Comparison of ENCODE assay signal across 14 cellular contexts in genomic region chr15:82543155-82543554, GRCh38. TPM values are rescaled to one million over a fixed set of nuclear protein-coding genes. Genes with fewer than 3 reads are reported as not detected.
DNase-seq lines count a peak whose midpoint lies in the region; ATAC-seq and TF ChIP-seq lines count a peak whose summit lies in the region.
"Had no signal": no experiment of that assay in that cellular context is flagged by ENCODE, and none has a peak within 500 bp of the region (broad histone marks: within the 10 kb centered on the region; RNA-seq: fewer than 3 reads in every experiment).

No MANE protein-coding gene starts in this region.

- no peak overlapping the region for H3K27ac Mint-ChIP-seq in activated CD8-positive, alpha-beta memory T cell treated with anti-CD3 and anti-CD28 coated beads, Interleukin-2, amount 10 ng/mL, durations not matched to agents 7 days and 5 days
- H3K27ac Mint-ChIP-seq: activated CD4-positive, alpha-beta memory T cell treated with anti-CD3 and anti-CD28 coated beads, Interleukin-2, amount 10 ng/mL, durations not matched to agents 7 days and 5 days had no signal

- TF ChIP-seq CTCF in coronary artery (IDR thresholded peaks at IDR 0.05): no peak

- peaks cover 19% of the 10 kb centered on the region for H4K20me1 ChIP-seq in Karpas-422 (ENCODE audit: insufficient read depth, low read depth, low read length)

- no peak for ATAC-seq in HG03196 (IDR thresholded peaks at IDR 0.05; ENCODE audit: unreplicated experiment)
- no peak for ATAC-seq in activated CD8-positive, alpha-beta memory T cell treated with anti-CD3 and anti-CD28 coated beads, Interleukin-2, amount 10 ng/mL, durations not matched to agents 7 days and 5 days
- ATAC-seq: pancreas had no signal

- H3K36me3 ChIP-seq in Karpas-422 (ENCODE audit: insufficient read depth, low read length): peaks cover 18% of the 10 kb centered on the region

- no peak overlapping the region for H2AFZ ChIP-seq in Karpas-422 (ENCODE audit: low read length)

- no peaks in the 10 kb centered on the region for H3K9me3 Mint-ChIP-seq in activated CD8-positive, alpha-beta memory T cell treated with anti-CD3 and anti-CD28 coated beads, Interleukin-2, amount 10 ng/mL, durations not matched to agents 7 days and 5 days (ENCODE audit: low read depth)
- H3K9me3 Mint-ChIP-seq: activated CD4-positive, alpha-beta memory T cell treated with anti-CD3 and anti-CD28 coated beads, Interleukin-2, amount 10 ng/mL, durations not matched to agents 7 days and 5 days had no signal

- H3K27ac ChIP-seq in coronary artery (no peak overlapping the region), Karpas-422 (ENCODE audit: low read length) (no peak overlapping the region)
- H3K27ac ChIP-seq: pancreas had no signal

- H3K4me2 ChIP-seq in Karpas-422 (ENCODE audit: low read depth, low read length, poor library complexity, severe bottlenecking): no peak overlapping the region

- H3K9ac ChIP-seq in Karpas-422 (ENCODE audit: low read length): no peak overlapping the region

- H3K4me3 ChIP-seq in coronary artery (no peak overlapping the region), Karpas-422 (ENCODE audit: low read length) (no peak overlapping the region)
- H3K4me3 ChIP-seq: pancreas had no signal

- peaks cover 27% of the 10 kb centered on the region for H3K79me2 ChIP-seq in Karpas-422 (ENCODE audit: low read length)

- peaks cover 20% of the 10 kb centered on the region for H3K4me1 Mint-ChIP-seq in activated CD8-positive, alpha-beta memory T cell treated with anti-CD3 and anti-CD28 coated beads, Interleukin-2, amount 10 ng/mL, durations not matched to agents 7 days and 5 days

- H3K27me3 ChIP-seq in Karpas-422 (ENCODE audit: low read length): no peaks in the 10 kb centered on the region
- H3K27me3 ChIP-seq: pancreas had no signal

- H3K27me3 Mint-ChIP-seq in activated CD8-positive, alpha-beta memory T cell treated with anti-CD3 and anti-CD28 coated beads, Interleukin-2, amount 10 ng/mL, durations not matched to agents 7 days and 5 days: peaks cover 16% of the 10 kb centered on the region

- DNase-seq in GM03348 (ENCODE audit: low spot score): peak; percentile 72
- peak; percentile 79 for DNase-seq in MV-4-11 (lab: John Stamatoyannopoulos, UW)
- peak; percentile 29 for DNase-seq in coronary artery (ENCODE audit: low spot score)
- peak; percentile 57 for DNase-seq in non-pigmented ciliary epithelial cell (ENCODE audit: low read depth)
- DNase-seq in activated CD8-positive, alpha-beta memory T cell treated with anti-CD3 and anti-CD28 coated beads, Interleukin-2, amount 10 ng/mL, durations not matched to agents 7 days and 5 days: no peak
- no peak for DNase-seq in Karpas-422
- DNase-seq: activated CD4-positive, alpha-beta memory T cell treated with anti-CD3 and anti-CD28 coated beads, Interleukin-2, amount 10 ng/mL, durations not matched to agents 7 days and 5 days; aorta; DMS79 treated with DMSO at 0.1 percent for 48 hours; GOT3; NCI-H1048; stimulated activated CD4-positive, alpha-beta T cell treated with anti-CD3 and anti-CD28 coated beads, Interleukin-4, amount 100 ng/mL, for 24 hours had no signal

- no peaks in the 10 kb centered on the region for H3K9me2 ChIP-seq in Karpas-422 (replicated peaks; ENCODE audit: insufficient read depth, low read length)

- H3K4me3 Mint-ChIP-seq in activated CD8-positive, alpha-beta memory T cell treated with anti-CD3 and anti-CD28 coated beads, Interleukin-2, amount 10 ng/mL, durations not matched to agents 7 days and 5 days: no peak overlapping the region

- H3K9me3 ChIP-seq in Karpas-422 (ENCODE audit: low read length): no peaks in the 10 kb centered on the region
- H3K9me3 ChIP-seq: pancreas had no signal

- H3K4me1 ChIP-seq in Karpas-422 (ENCODE audit: low read length): peaks cover 17% of the 10 kb centered on the region

- CTCF ChIA-PET in activated CD8-positive, alpha-beta memory T cell treated with anti-CD3 and anti-CD28 coated beads, Interleukin-2, amount 10 ng/mL, durations not matched to agents 7 days and 5 days (lab: Charles Lee): interaction anchor here (0.7 to 6.9 kb wide), 2 partner anchors 14 to 488 kb away, joined by 3 to 75 read pairs; no protein-coding TSS in a partner anchor

- peaks cover 20% of the 10 kb centered on the region for H3K36me3 Mint-ChIP-seq in activated CD8-positive, alpha-beta memory T cell treated with anti-CD3 and anti-CD28 coated beads, Interleukin-2, amount 10 ng/mL, durations not matched to agents 7 days and 5 days

RNA-seq across cellular contexts. Expression of gene RPS17, which starts 2.9 kb away (rescaled TPM):
- total RNA-seq in activated CD8-positive, alpha-beta memory T cell treated with anti-CD3 and anti-CD28 coated beads, Interleukin-2, amount 10 ng/mL, durations not matched to agents 7 days and 5 days: 1,000 to 10,000 TPM; 1,238 to 1,479 TPM
- 5,063 and 5,133 TPM in 2 replicates for total RNA-seq in Karpas-422 (2014; rRNA removed; shearing (Covaris generic); ENCODE audit: low replicate concordance)

Comparison
In these comparisons a context has a peak if more than half of its experiments do, and no peak if none do; other contexts are left out.
1. DNase-seq: peak in GM03348 (single experiment), MV-4-11 (single experiment), coronary artery (single experiment) and non-pigmented ciliary epithelial cell (single experiment); none in activated CD8-positive, alpha-beta memory T cell treated with anti-CD3 and anti-CD28 coated beads, Interleukin-2, amount 10 ng/mL, durations not matched to agents 7 days and 5 days (single experiment) and Karpas-422 (single experiment).